In the genomic region with DNA sequence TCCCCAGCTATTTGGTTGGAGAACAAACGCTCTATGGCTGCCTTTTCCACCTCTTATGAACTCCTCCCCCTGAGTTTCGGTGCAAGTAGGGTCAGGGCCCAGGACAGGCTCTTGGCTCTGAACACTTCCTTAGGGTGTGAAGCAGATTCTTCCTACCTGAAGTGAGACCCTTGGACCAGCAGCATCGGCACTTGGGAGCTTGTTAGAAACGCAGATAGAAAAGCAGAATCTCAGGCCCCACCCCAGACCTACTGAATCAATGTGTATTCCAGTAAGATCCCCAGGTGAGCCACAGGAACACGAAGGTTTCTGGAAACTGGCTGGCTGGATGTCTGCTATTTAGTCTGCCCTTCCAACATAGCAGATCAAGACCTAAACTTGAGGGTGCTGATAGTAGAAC, we compare ENCODE assay signal across 30 cellular contexts.
"Had no signal": no experiment of that assay in that cellular context is flagged by ENCODE, and none has a peak within 500 bp of the region (broad histone marks: within the 10 kb centered on the region; RNA-seq: fewer than 3 reads in every experiment).

No MANE protein-coding gene starts in this region.

- DNase-seq: naive B cell; naive thymus-derived CD8-positive, alpha-beta T cell; nephron progenitor cell; nucleus accumbens; pancreas; psoas muscle; right cardiac atrium; spleen; stimulated activated CD4-positive, alpha-beta T cell treated with anti-CD3 and anti-CD28 coated beads, Interleukin-12 subunit alpha, Interleukin-12 subunit beta, amount 100 ng/mL, for 4 hours; stimulated activated CD4-positive, alpha-beta T cell treated with anti-CD3 and anti-CD28 coated beads, Interleukin-1b, Interleukin-23, amount 100 ng/mL, for 48 hours; stimulated activated CD4-positive, alpha-beta T cell treated with anti-CD3 and anti-CD28 coated beads, Interleukin-4, amount 100 ng/mL, for 1 hour; stimulated activated CD4-positive, alpha-beta T cell treated with anti-CD3 and anti-CD28 coated beads, Interleukin-4, amount 100 ng/mL, for 4 hours; stimulated activated CD8-positive, alpha-beta memory T cell treated with anti-CD3 and anti-CD28 coated beads, Interleukin-4, amount 100 ng/mL, for 48 hours; stimulated activated naive B cell treated with anti-CD40 and anti-IgM and Interleukin-4, amounts not matched to agents 10 μg/mL and 1 μg/mL and 100 μg/mL, for 72 hours; stimulated activated naive CD4-positive, alpha-beta T cell treated with Interleukin-2 at 50 U/mL for 16 hours; stomach; tibial artery; transverse colon; upper lobe of right lung; uterus had no signal

- H3K36me3 Mint-ChIP-seq: naive B cell; natural killer cell treated with Interleukin-12 subunit alpha and Interleukin-12 subunit beta and Interleukin-15 and Interleukin-18, amount 100 ng/mL, for 72 hours had no signal

- H3K4me1 ChIP-seq: psoas muscle, uterus had no signal

- H3K27ac ChIP-seq: neutrophil, pancreas, psoas muscle, skin epidermis, spleen, stomach, thoracic aorta, tibial artery, upper lobe of right lung, uterus had no signal

- H3K4me2 ChIP-seq: smooth muscle cell had no signal

- H3K4me3 Mint-ChIP-seq: naive B cell; naive thymus-derived CD8-positive, alpha-beta T cell; natural killer cell treated with Interleukin-12 subunit alpha and Interleukin-12 subunit beta and Interleukin-15 and Interleukin-18, amount 100 ng/mL, for 72 hours; nephron progenitor cell; neural crest cell; stimulated activated naive B cell treated with anti-CD40 and anti-IgM and Interleukin-4, amounts not matched to agents 10 μg/mL and 1 μg/mL and 100 μg/mL, for 72 hours; stimulated activated naive CD8-positive, alpha-beta T cell treated with anti-CD3 and anti-CD28 coated beads, Interleukin-15, Interleukin-2, amounts not matched to agents 100 ng/mL and 50 ng/mL, for 24 hours; type B pancreatic cell had no signal

- FAIRE-seq: pancreas had no signal

- H3K27ac Mint-ChIP-seq: naive B cell; naive thymus-derived CD8-positive, alpha-beta T cell; natural killer cell treated with Interleukin-12 subunit alpha and Interleukin-12 subunit beta and Interleukin-15 and Interleukin-18, amount 100 ng/mL, for 72 hours; nephron progenitor cell; progenitor cell of endocrine pancreas; stimulated activated naive B cell treated with anti-CD40 and anti-IgM and Interleukin-4, amounts not matched to agents 10 μg/mL and 1 μg/mL and 100 μg/mL, for 72 hours; stimulated activated naive CD8-positive, alpha-beta T cell treated with anti-CD3 and anti-CD28 coated beads, Interleukin-15, Interleukin-2, amounts not matched to agents 100 ng/mL and 50 ng/mL, for 24 hours; type B pancreatic cell had no signal

- H3K4me3 ChIP-seq: pancreas, psoas muscle, skin epidermis, smooth muscle cell, spleen, stomach, thoracic aorta, tibial artery, transverse colon, upper lobe of right lung, uterus had no signal

- H3K36me3 ChIP-seq: neutrophil, pancreas, spleen, stomach, thoracic aorta, transverse colon, upper lobe of right lung, uterus had no signal

- H3K27me3 ChIP-seq: neutrophil, pancreas, spleen, stomach, tibial artery, transverse colon, upper lobe of right lung, uterus had no signal

- ATAC-seq: naive thymus-derived CD8-positive, alpha-beta T cell; natural killer cell treated with Interleukin-12 subunit alpha and Interleukin-12 subunit beta and Interleukin-15 and Interleukin-18, amount 100 ng/mL, for 72 hours; pancreas; psoas muscle; right cardiac atrium; sciatic nerve; stimulated activated naive B cell treated with anti-CD40 and anti-IgM and Interleukin-4, amounts not matched to agents 10 μg/mL and 1 μg/mL and 100 μg/mL, for 72 hours; upper lobe of right lung had no signal

- H3K27me3 Mint-ChIP-seq: naive B cell; naive thymus-derived CD8-positive, alpha-beta T cell; natural killer cell treated with Interleukin-12 subunit alpha and Interleukin-12 subunit beta and Interleukin-15 and Interleukin-18, amount 100 ng/mL, for 72 hours; progenitor cell of endocrine pancreas; stimulated activated naive B cell treated with anti-CD40 and anti-IgM and Interleukin-4, amounts not matched to agents 10 μg/mL and 1 μg/mL and 100 μg/mL, for 72 hours; stimulated activated naive CD8-positive, alpha-beta T cell treated with anti-CD3 and anti-CD28 coated beads, Interleukin-15, Interleukin-2, amounts not matched to agents 100 ng/mL and 50 ng/mL, for 24 hours; type B pancreatic cell had no signal

- H3K9me3 Mint-ChIP-seq: natural killer cell treated with Interleukin-12 subunit alpha and Interleukin-12 subunit beta and Interleukin-15 and Interleukin-18, amount 100 ng/mL, for 72 hours; neural crest cell; stimulated activated naive CD8-positive, alpha-beta T cell treated with anti-CD3 and anti-CD28 coated beads, Interleukin-15, Interleukin-2, amounts not matched to agents 100 ng/mL and 50 ng/mL, for 24 hours had no signal

- H3K9me3 ChIP-seq: neutrophil, pancreas, psoas muscle, stomach, thoracic aorta, tibial artery, transverse colon, upper lobe of right lung, uterus had no signal
